8 cellular contexts compared by ENCODE assay signal in the genomic region with DNA sequence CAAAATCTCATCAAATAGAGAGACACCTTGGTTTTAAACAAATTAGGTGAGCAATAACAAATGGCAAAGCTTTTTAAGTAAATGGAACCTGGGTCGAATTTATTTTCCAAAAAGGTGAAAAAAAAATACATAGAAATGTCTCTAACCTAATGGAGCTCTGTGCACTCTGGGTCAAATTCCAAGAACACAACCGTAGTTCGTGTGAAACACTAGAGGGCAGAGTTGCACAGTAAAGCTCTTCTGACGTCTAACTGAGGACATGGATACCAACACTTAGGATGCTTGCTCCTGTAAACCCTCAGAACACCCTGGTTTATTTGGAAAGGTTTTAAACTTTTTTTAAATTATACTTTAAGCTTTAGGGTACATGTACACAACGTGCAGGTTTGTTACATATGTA. TPM values are rescaled to one million over a fixed set of nuclear protein-coding genes. Genes with fewer than 3 reads are reported as not detected.
A peak's percentile ranks its signal among the peaks of the same experiment; 100 is the strongest.
DNase-seq lines count a peak whose midpoint lies in the region; ATAC-seq, FAIRE-seq and TF ChIP-seq lines count a peak whose summit lies in the region.

No MANE protein-coding gene starts in this region.

- no peak overlapping the region for H3K9ac ChIP-seq in endothelial cell of umbilical vein (replicated peaks; ENCODE audit: extremely low read depth, insufficient read depth, low read length)

- CTCF ChIA-PET in Panc1 (lab: Charles Lee) (interaction anchor here (2.0 kb wide), 1 partner anchor 295 kb away, joined by 19 read pairs; no protein-coding TSS in a partner anchor), endothelial cell of umbilical vein (lab: Charles Lee) (interaction anchor here (0.6 to 5.2 kb wide), 39 partner anchors 10 to 1055 kb away, joined by 3 to 178 read pairs (median 4); partner anchors contain the start of gene MARCHF11)

- no peaks in the 10 kb centered on the region for H3K27me3 ChIP-seq in GM06990 (replicated peaks; ENCODE audit: control insufficient read depth, insufficient read depth, low read length)
- no peaks in the 10 kb centered on the region for H3K27me3 ChIP-seq in Panc1 (ENCODE audit: control insufficient read depth, insufficient read depth, low read length)
- H3K27me3 ChIP-seq in endothelial cell of umbilical vein (ENCODE audit: control insufficient read depth in 2 of 2, insufficient read depth in 2 of 2, low read length in 2 of 2): no peaks in the 10 kb centered on the region

- no peaks in the 10 kb centered on the region for H4K20me1 ChIP-seq in endothelial cell of umbilical vein (replicated peaks; ENCODE audit: control insufficient read depth, extremely low read depth, insufficient read depth, low read length)

- H3K4me2 ChIP-seq in endothelial cell of umbilical vein (ENCODE audit: insufficient read depth, low read length): no peak overlapping the region

- H3K9me1 ChIP-seq in endothelial cell of umbilical vein (replicated peaks; ENCODE audit: control insufficient read depth, extremely low read depth, insufficient read depth, low read length): no peaks in the 10 kb centered on the region

- no peak overlapping the region for H3K4me3 ChIP-seq in GM06990 (replicated peaks; ENCODE audit: low read depth, low read length)
- H3K4me3 ChIP-seq in Panc1 (ENCODE audit: low read depth in 2 of 2, low read length in 2 of 2): no peak overlapping the region
- no peak overlapping the region for H3K4me3 ChIP-seq in endothelial cell of umbilical vein (replicated peaks in 1 of 3; ENCODE audit: insufficient read depth in 1 of 3, low read depth in 1 of 3, low read length in 3 of 3)

- H3K36me3 ChIP-seq in GM06990 (ENCODE audit: control insufficient read depth, insufficient read depth, low read length): no peaks in the 10 kb centered on the region
- H3K36me3 ChIP-seq in Panc1 (ENCODE audit: control insufficient read depth, insufficient read depth, low read length): no peaks in the 10 kb centered on the region
- H3K36me3 ChIP-seq in endothelial cell of umbilical vein (ENCODE audit: control insufficient read depth in 2 of 2, extremely low read depth in 1 of 2, insufficient read depth in 2 of 2, low read length in 2 of 2): no peaks in the 10 kb centered on the region

- POLR2A ChIA-PET in Panc1 (lab: Charles Lee) (no interaction called here), endothelial cell of umbilical vein (lab: Charles Lee) (no interaction called here)

- DNase-seq in GM06990 (ENCODE audit: extremely low read depth, insufficient read length) (peak; percentile 7), HCEC 1CT (peak; percentile 76), LoVo (ENCODE audit: low spot score) (peak; percentile 70), Panc1 (ENCODE audit: low read depth, low spot score) (peak; percentile 51), endothelial cell of umbilical vein (ENCODE audit: low read depth, low spot score) (peak; percentile 47), mucosa of gallbladder (ENCODE audit: low spot score) (peak; percentile 19)
- DNase-seq in stimulated activated CD4-positive, alpha-beta T cell treated with anti-CD3 and anti-CD28 coated beads, Interleukin-15, amount 100 ng/mL, for 24 hours: no peak

- BruUV-seq in Panc1 (replicated peaks; lab: Mats Ljungman, UMichigan) (no TSS peak), endothelial cell of umbilical vein (replicated peaks; lab: Mats Ljungman, UMichigan) (no TSS peak)

- no peaks in the 10 kb centered on the region for H3K4me1 ChIP-seq in Panc1 (ENCODE audit: control insufficient read depth, insufficient read depth, low read length)
- no peaks in the 10 kb centered on the region for H3K4me1 ChIP-seq in endothelial cell of umbilical vein (ENCODE audit: control insufficient read depth, extremely low read depth, insufficient read depth, low read length)

- no peak overlapping the region for H2AFZ ChIP-seq in endothelial cell of umbilical vein (ENCODE audit: low read depth, low read length)

- no peaks in the 10 kb centered on the region for H3K79me2 ChIP-seq in endothelial cell of umbilical vein (ENCODE audit: control insufficient read depth, insufficient read depth, low read length)

- H3K9me3 ChIP-seq in Panc1 (ENCODE audit: control insufficient read depth, insufficient read depth, low read depth, low read length) (no peaks in the 10 kb centered on the region), endothelial cell of umbilical vein (replicated peaks; ENCODE audit: control insufficient read depth, insufficient read depth, low read length) (no peaks in the 10 kb centered on the region)

- intact Hi-C loops in Panc1 (cut with micrococcal nuclease; ENCODE audit: unreplicated experiment) (loop anchor here (1.0 kb wide), 1 partner anchor 296 kb away; no protein-coding TSS in a partner anchor), endothelial cell of umbilical vein (cut with micrococcal nuclease) (loop anchor here (1.0 kb wide), 2 partner anchors 296 to 390 kb away; no protein-coding TSS in a partner anchor)

- dilution Hi-C loops in endothelial cell of umbilical vein (cut with MboI; ENCODE audit: extremely low pct_ligation_motif_present, low sequenced_read_pairs): no loop called here

- FAIRE-seq in endothelial cell of umbilical vein (lab: Jason Lieb, UNC): peak; percentile 90

- no peak for TF ChIP-seq POLR2A in endothelial cell of umbilical vein (IDR thresholded peaks at IDR 0.05; ENCODE audit: low read depth, low read length)

- H3K27ac ChIP-seq in 22Rv1 (no peak overlapping the region), Panc1 (ENCODE audit: low read length) (no peak overlapping the region), endothelial cell of umbilical vein (ENCODE audit: insufficient read depth, low read depth, low read length) (no peak overlapping the region)

- peak; percentile 86 for TF ChIP-seq CTCF in 22Rv1 (IDR thresholded peaks at IDR 0.05)
- peak; percentile 70 for TF ChIP-seq CTCF in GM06990 (IDR thresholded peaks at IDR 0.05; ENCODE audit: insufficient read depth, low read length, poor library complexity, severe bottlenecking)
- peak; percentile 75 for TF ChIP-seq CTCF in Panc1 (IDR thresholded peaks at IDR 0.05)
- TF ChIP-seq CTCF in endothelial cell of umbilical vein (IDR thresholded peaks at IDR 0.05; ENCODE audit: extremely low read depth in 1 of 2, insufficient read depth in 1 of 2, low read depth in 1 of 2, low read length in 2 of 2): peak; percentile 57 to 67

- in situ Hi-C loops in Panc1 (cut with HindIII; ENCODE audit: low pct_unique_long_range_greater_than_20kb, low sequenced_read_pairs): no loop called here

- ATAC-seq in Panc1: peak; percentile 96

TF ChIP-seq in endothelial cell of umbilical vein, 7 proteins besides CTCF, POLR2A, EP300 and RAD21:
- TF ChIP-seq JUN (IDR thresholded peaks at IDR 0.05; ENCODE audit: borderline replicate concordance, insufficient read depth, insufficient read length, low read depth) (no peak), FOS (IDR thresholded peaks at IDR 0.05; ENCODE audit: borderline replicate concordance, insufficient read depth, low read length) (no peak), POLR2AphosphoS5 (IDR thresholded peaks at IDR 0.05; ENCODE audit: insufficient read depth, low read depth, low read length) (no peak), EZH2 (IDR thresholded peaks at IDR 0.05; ENCODE audit: borderline replicate concordance, low read depth, low read length, severe bottlenecking) (no peak), MYC (IDR thresholded peaks at IDR 0.05; ENCODE audit: low read depth, low read length) (no peak), GATA2 (IDR thresholded peaks at IDR 0.05; ENCODE audit: insufficient read depth, insufficient read length, low read depth, low read length) (no peak)
- TF ChIP-seq, protein P1, sequence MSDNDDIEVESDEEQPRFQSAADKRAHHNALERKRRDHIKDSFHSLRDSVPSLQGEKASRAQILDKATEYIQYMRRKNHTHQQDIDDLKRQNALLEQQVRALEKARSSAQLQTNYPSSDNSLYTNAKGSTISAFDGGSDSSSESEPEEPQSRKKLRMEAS (IDR thresholded peaks at IDR 0.05; ENCODE audit: insufficient read depth, insufficient read length): no peak
TF ChIP-seq in endothelial cell of umbilical vein: peak in this region for 0.

RNA-seq across cellular contexts. Expression of gene MARCHF11, which starts 18.9 kb away (rescaled TPM):
- total RNA-seq in Panc1 (2021; ENCODE audit: unreplicated experiment) (not detected), endothelial cell of umbilical vein (not detected in 2 replicates), mucosa of gallbladder (not detected)
- not detected for polyA plus RNA-seq in Panc1 (2012; ENCODE audit: insufficient read length)
- not detected in 2 replicates for polyA plus RNA-seq in endothelial cell of umbilical vein
- 0.15 TPM in 1 of 2 replicates, not detected in the other for polyA plus RNA-seq in endothelial cell of umbilical vein (2011; cell fraction: cytosol; rRNA removed)
- polyA plus RNA-seq in endothelial cell of umbilical vein (2011; cell fraction: nucleus; rRNA removed): not detected in 2 replicates
- polyA plus RNA-seq in endothelial cell of umbilical vein (2012): not detected in 2 replicates
- polyA minus RNA-seq in endothelial cell of umbilical vein: not detected in 2 replicates
- not detected for polyA minus RNA-seq in endothelial cell of umbilical vein (2011; cell fraction: cytosol; rRNA and poly(A)+ RNA removed)
- not detected in 2 replicates for polyA minus RNA-seq in endothelial cell of umbilical vein (2011; cell fraction: nucleus; rRNA and poly(A)+ RNA removed)
